ENCODE assay signal across 34 cellular contexts in the genomic region with DNA sequence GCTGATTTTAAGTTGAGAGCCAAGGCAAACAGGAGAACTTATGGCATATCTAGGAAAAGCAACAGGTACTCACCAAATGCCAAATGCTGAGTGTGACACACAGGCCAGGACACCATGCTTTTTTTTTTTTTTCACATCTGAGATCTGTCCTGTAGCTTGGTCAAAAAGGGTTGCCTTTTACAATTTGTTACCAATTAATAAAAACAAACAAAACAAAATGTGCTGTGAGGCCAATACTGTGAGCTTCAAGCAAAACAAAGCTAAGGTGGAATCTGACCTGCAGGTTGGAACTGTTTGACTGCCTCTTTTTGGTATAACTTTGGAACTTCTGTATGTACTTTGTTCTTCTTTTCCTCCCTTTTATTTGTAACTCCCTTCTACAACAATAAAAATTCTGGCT.
"Had no signal": no experiment of that assay in that cellular context is flagged by ENCODE, and none has a peak within 500 bp of the region (broad histone marks: within the 10 kb centered on the region; RNA-seq: fewer than 3 reads in every experiment).

No MANE protein-coding gene starts in this region.

- H3K9me3 ChIP-seq: MG63 had no signal

- H3K27me3 ChIP-seq: MG63 had no signal

- H3K4me2 ChIP-seq: KMS-11 had no signal

- H3K9ac ChIP-seq: KMS-11 had no signal

- H3K4me3 ChIP-seq: MG63 had no signal

- H3K27ac ChIP-seq: KMS-11 had no signal

- DNase-seq: Karpas-422, Kasumi-1, KG1, MG63, MM.1S, MV-4-11, NCI-H1048, NCI-H1092, NCI-H1092 treated with DMSO at 0.1 percent for 48 hours, NCI-H1105, NCI-H1105 treated with DMSO at 0.1 percent for 48 hours, NCI-H1417, NCI-H1417 treated with DMSO at 0.1 percent for 48 hours, NCI-H1436, NCI-H1436 treated with DMSO at 0.1 percent for 48 hours, NCI-H146, NCI-H1694, NCI-H187, NCI-H187 treated with DMSO at 0.1 percent for 48 hours, NCI-H1930, NCI-H2029, NCI-H2029 treated with DMSO at 0.1 percent for 48 hours, NCI-H2081, NCI-H2081 treated with DMSO at 0.1 percent for 48 hours, NCI-H2107, NCI-H2171, NCI-H2171 treated with DMSO at 0.1 percent for 48 hours, NCI-H2227 treated with DMSO at 0.1 percent for 48 hours, NCI-H226, NCI-H446, NCI-H446 treated with DMSO at 0.1 percent for 48 hours, NCI-H510A, NCI-H510A treated with DMSO at 0.1 percent for 48 hours had no signal

- H3K36me3 ChIP-seq: MG63 had no signal
